Comparison of ENCODE assay signal across 10 cellular contexts in the genomic region with DNA sequence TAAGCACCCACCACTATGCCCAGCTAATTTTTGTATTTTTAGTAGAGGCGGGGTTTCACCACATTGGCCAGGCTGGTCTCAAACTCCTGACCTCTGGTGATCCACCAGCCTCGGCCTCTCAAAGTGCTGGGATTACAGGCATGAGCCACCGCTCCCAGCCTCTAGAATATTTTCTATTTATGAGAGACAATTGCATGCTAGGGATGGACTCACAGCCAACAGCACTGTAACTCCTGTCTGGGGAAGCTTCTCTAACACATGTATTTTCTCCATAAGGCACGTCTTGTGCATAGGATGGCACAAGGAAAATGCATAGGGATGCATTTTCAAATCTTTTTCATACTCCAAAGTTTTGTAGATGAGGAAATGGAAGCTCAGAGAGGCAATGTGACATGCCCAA. TPM values are rescaled to one million over a fixed set of nuclear protein-coding genes. Genes with fewer than 3 reads are reported as not detected.
"Had no signal": no experiment of that assay in that cellular context is flagged by ENCODE, and none has a peak within 500 bp of the region (broad histone marks: within the 10 kb centered on the region; RNA-seq: fewer than 3 reads in every experiment).

No MANE protein-coding gene starts in this region.

RNA-seq across cellular contexts. Expression of gene DDC, which starts 19.6 kb away (rescaled TPM):
- total RNA-seq: kidney epithelial cell; left cardiac atrium; left ventricle myocardium inferior; left ventricle myocardium superior; lung microvascular endothelial cell; mammary epithelial cell; mesothelial cell of epicardium; mononuclear cell; myocyte; naive thymus-derived CD4-positive, alpha-beta T cell had no signal
